1 cellular context compared by ENCODE assay signal in genomic region chr1:15966081-15966955, GRCh38.
A peak's percentile ranks its signal among the peaks of the same experiment; 100 is the strongest.
TF ChIP-seq lines count a peak whose summit lies in the region.

No MANE protein-coding gene starts in this region.

TF ChIP-seq in GM12878, 131 proteins besides CTCF, POLR2A, EP300 and RAD21 (continued from another document):
- TF ChIP-seq SKIL (IDR thresholded peaks at IDR 0.05; ENCODE audit: low read depth, poor library complexity, severe bottlenecking), result peak; percentile 98
- 0 out of 2 replicates have a peak, but pooled peaks have one; percentile 54 for TF ChIP-seq STAT3 (IDR thresholded peaks at IDR 0.05; ENCODE audit: low read depth, low read length)
- no peak for TF ChIP-seq ZSCAN29 (IDR thresholded peaks at IDR 0.05)
- no peak for TF ChIP-seq SREBF2 (IDR thresholded peaks at IDR 0.05; ENCODE audit: low read length)
- TF ChIP-seq POLR2AphosphoS5 (IDR thresholded peaks at IDR 0.05; ENCODE audit: low read length), result peak; percentile 75
- no peak for TF ChIP-seq ATF3 (IDR thresholded peaks at IDR 0.05; ENCODE audit: borderline replicate concordance, extremely low read depth, low read depth, low read length)
- TF ChIP-seq ASH2L (IDR thresholded peaks at IDR 0.05; ENCODE audit: borderline replicate concordance, low read depth), result peak; percentile 96; the same call in 1 of the 2 replicates
- TF ChIP-seq TBL1XR1 (IDR thresholded peaks at IDR 0.05; ENCODE audit: low read depth, low read length), result peak; percentile 98
- TF ChIP-seq ZNF217 (IDR thresholded peaks at IDR 0.05), result peak; percentile 76
- TF ChIP-seq E2F4 (IDR thresholded peaks at IDR 0.05; ENCODE audit: low read depth, low read length), result no peak
- TF ChIP-seq ZNF592 (IDR thresholded peaks at IDR 0.05), result no peak
- peak; percentile 14; the same call in 1 of the 2 replicates for TF ChIP-seq MXI1 (IDR thresholded peaks at IDR 0.05; ENCODE audit: low read depth, low read length)
- TF ChIP-seq SIN3A (IDR thresholded peaks at IDR 0.05; ENCODE audit: low read depth, low read length), result no peak; the same call in 1 of the 2 replicates
- TF ChIP-seq BCL3 (IDR thresholded peaks at IDR 0.05; ENCODE audit: borderline replicate concordance, insufficient read depth, low read depth, low read length, poor library complexity, severe bottlenecking), result peak; percentile 98
- TF ChIP-seq TCF3 (IDR thresholded peaks at IDR 0.05; ENCODE audit: borderline replicate concordance, insufficient read depth, low read depth, low read length), result 0 out of 2 replicates have a peak, but pooled peaks have one; percentile 23
- no peak for TF ChIP-seq SUZ12 (IDR thresholded peaks at IDR 0.05; ENCODE audit: unreplicated experiment)
- TF ChIP-seq ATF7 (IDR thresholded peaks at IDR 0.05; ENCODE audit: low read depth), result peak; percentile 87
- no peak for TF ChIP-seq IRF3 (IDR thresholded peaks at IDR 0.05)
- peak; percentile 70; the same call in 1 of the 2 replicates for TF ChIP-seq MTA3 (IDR thresholded peaks at IDR 0.05; ENCODE audit: borderline replicate concordance, low read length)
- peak; percentile 49; the same call in 1 of the 2 replicates for TF ChIP-seq HDGF (IDR thresholded peaks at IDR 0.05)
- peak; percentile 97 for TF ChIP-seq JUNB (IDR thresholded peaks at IDR 0.05)
- peak; percentile 61 for TF ChIP-seq GABPA (IDR thresholded peaks at IDR 0.05; ENCODE audit: low read depth)
- TF ChIP-seq IKZF2 (IDR thresholded peaks at IDR 0.05), result peak; percentile 97 to 98
- peak; percentile 73; the same call in 1 of the 2 replicates for TF ChIP-seq ZNF687 (IDR thresholded peaks at IDR 0.05)
- peak; percentile 94 for TF ChIP-seq RUNX3 (IDR thresholded peaks at IDR 0.05; ENCODE audit: low read length)
- peak; percentile 89 for TF ChIP-seq NBN (IDR thresholded peaks at IDR 0.05)
- peak; percentile 77 for TF ChIP-seq POU2F2 (IDR thresholded peaks at IDR 0.05; ENCODE audit: borderline replicate concordance, low read depth, low read length)
- TF ChIP-seq YY1 (IDR thresholded peaks at IDR 0.05; ENCODE audit: low read depth, low read length), result peak; percentile 46; the same call in 1 of the 2 replicates
- peak; percentile 94 for TF ChIP-seq MEF2B (IDR thresholded peaks at IDR 0.05; ENCODE audit: partially characterized antibody, poor library complexity, severe bottlenecking)
- TF ChIP-seq SPI1 (IDR thresholded peaks at IDR 0.05; ENCODE audit: borderline replicate concordance, insufficient read depth, low read depth, low read length), result peak; percentile 76
- TF ChIP-seq NR2F1 (conservative IDR thresholded peaks at IDR 0.05), result peak; percentile 93
- TF ChIP-seq SMARCA5 (IDR thresholded peaks at IDR 0.05), result peak; percentile 67
- TF ChIP-seq STAT1 (conservative IDR thresholded peaks at IDR 0.05), result no peak
- TF ChIP-seq LARP7 (IDR thresholded peaks at IDR 0.05), result 0 out of 2 replicates have a peak, but pooled peaks have one; percentile 38
- peak; percentile 70 to 86 for TF ChIP-seq BHLHE40 (IDR thresholded peaks at IDR 0.05; ENCODE audit: borderline replicate concordance in 1 of 2, low read depth in 2 of 2, low read length in 1 of 2)
- TF ChIP-seq PML (IDR thresholded peaks at IDR 0.05; ENCODE audit: low read length), result no peak
- peak in 1 of 2 experiments; percentile 73; a peak in 2 of 4 replicates for TF ChIP-seq ETV6 (conservative IDR thresholded peaks at IDR 0.05 in 1 of 2, IDR thresholded peaks at IDR 0.05 in 1 of 2; ENCODE audit: borderline replicate concordance in 1 of 2, low read depth in 1 of 2)
- TF ChIP-seq RBBP5 (conservative IDR thresholded peaks at IDR 0.05), result peak; percentile 93
- TF ChIP-seq SMAD1 (IDR thresholded peaks at IDR 0.05; ENCODE audit: low read depth, partially characterized antibody), result peak; percentile 65
- peak; percentile 80 for TF ChIP-seq JUND (IDR thresholded peaks at IDR 0.05; ENCODE audit: low read depth, low read length)
- TF ChIP-seq BMI1 (IDR thresholded peaks at IDR 0.05; ENCODE audit: borderline replicate concordance), result peak; percentile 83
- TF ChIP-seq ZBTB11 (CRISPR knock-in tag; IDR thresholded peaks at IDR 0.05), result no peak
- TF ChIP-seq FOXM1 (IDR thresholded peaks at IDR 0.05; ENCODE audit: low read depth, low read length), result peak; percentile 94
- TF ChIP-seq PAX5 (IDR thresholded peaks at IDR 0.05; ENCODE audit: borderline replicate concordance, low read depth, low read length), result peak; percentile 84
- peak; percentile 85 for TF ChIP-seq ZBED1 (IDR thresholded peaks at IDR 0.05; ENCODE audit: borderline replicate concordance)
